1 cellular context compared by ENCODE assay signal in genomic region chr20:58907481-58908137, GRCh38.
TF ChIP-seq lines count a peak whose summit lies in the region.

No MANE protein-coding gene starts in this region.

TF ChIP-seq in GM23338, 12 proteins besides CTCF, POLR2A, EP300 and RAD21 (continued from another document):
- TF ChIP-seq REST (IDR thresholded peaks at IDR 0.05; ENCODE audit: unreplicated experiment): no peak
- TF ChIP-seq EZH2phosphoT487 (IDR thresholded peaks at IDR 0.05; ENCODE audit: unreplicated experiment): no peak
- TF ChIP-seq ETS1 (IDR thresholded peaks at IDR 0.05): no peak
- TF ChIP-seq STAT1 (IDR thresholded peaks at IDR 0.05; ENCODE audit: unreplicated experiment): no peak
- no peak for TF ChIP-seq POLR2AphosphoS5 (IDR thresholded peaks at IDR 0.05; ENCODE audit: low read depth)
- TF ChIP-seq ZNF331 (CRISPR knock-in tag; IDR thresholded peaks at IDR 0.05; ENCODE audit: low read depth): no peak
- TF ChIP-seq EZH2 (IDR thresholded peaks at IDR 0.05; ENCODE audit: low read depth, unreplicated experiment): no peak
- no peak for TF ChIP-seq ZNF114 (CRISPR knock-in tag; IDR thresholded peaks at IDR 0.05)
